Comparison of ENCODE assay signal across 2 cellular contexts in the genomic region with DNA sequence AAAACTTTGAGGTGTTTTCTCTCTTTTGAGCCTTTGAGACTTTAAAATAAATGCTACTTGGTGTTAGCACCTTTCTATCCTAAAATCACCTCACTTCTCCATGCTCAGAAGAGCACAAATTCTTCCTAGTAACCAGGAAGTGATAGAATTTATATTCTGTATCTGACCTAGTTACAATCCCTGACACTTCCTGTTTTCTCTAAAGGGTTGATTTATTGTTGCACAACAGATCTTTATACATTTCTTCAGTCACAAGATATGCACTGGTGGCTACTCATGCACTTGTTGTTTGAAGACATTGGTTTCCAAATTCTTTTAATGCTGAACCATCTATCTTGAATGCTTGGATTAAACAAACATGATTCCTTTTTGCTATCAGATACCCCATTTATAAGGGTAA.
TF ChIP-seq lines count a peak whose summit lies in the region.

No MANE protein-coding gene starts in this region.

TF ChIP-seq in GM23338, 12 proteins besides CTCF, POLR2A, EP300 and RAD21 (continued from another document):
- TF ChIP-seq, protein P1, sequence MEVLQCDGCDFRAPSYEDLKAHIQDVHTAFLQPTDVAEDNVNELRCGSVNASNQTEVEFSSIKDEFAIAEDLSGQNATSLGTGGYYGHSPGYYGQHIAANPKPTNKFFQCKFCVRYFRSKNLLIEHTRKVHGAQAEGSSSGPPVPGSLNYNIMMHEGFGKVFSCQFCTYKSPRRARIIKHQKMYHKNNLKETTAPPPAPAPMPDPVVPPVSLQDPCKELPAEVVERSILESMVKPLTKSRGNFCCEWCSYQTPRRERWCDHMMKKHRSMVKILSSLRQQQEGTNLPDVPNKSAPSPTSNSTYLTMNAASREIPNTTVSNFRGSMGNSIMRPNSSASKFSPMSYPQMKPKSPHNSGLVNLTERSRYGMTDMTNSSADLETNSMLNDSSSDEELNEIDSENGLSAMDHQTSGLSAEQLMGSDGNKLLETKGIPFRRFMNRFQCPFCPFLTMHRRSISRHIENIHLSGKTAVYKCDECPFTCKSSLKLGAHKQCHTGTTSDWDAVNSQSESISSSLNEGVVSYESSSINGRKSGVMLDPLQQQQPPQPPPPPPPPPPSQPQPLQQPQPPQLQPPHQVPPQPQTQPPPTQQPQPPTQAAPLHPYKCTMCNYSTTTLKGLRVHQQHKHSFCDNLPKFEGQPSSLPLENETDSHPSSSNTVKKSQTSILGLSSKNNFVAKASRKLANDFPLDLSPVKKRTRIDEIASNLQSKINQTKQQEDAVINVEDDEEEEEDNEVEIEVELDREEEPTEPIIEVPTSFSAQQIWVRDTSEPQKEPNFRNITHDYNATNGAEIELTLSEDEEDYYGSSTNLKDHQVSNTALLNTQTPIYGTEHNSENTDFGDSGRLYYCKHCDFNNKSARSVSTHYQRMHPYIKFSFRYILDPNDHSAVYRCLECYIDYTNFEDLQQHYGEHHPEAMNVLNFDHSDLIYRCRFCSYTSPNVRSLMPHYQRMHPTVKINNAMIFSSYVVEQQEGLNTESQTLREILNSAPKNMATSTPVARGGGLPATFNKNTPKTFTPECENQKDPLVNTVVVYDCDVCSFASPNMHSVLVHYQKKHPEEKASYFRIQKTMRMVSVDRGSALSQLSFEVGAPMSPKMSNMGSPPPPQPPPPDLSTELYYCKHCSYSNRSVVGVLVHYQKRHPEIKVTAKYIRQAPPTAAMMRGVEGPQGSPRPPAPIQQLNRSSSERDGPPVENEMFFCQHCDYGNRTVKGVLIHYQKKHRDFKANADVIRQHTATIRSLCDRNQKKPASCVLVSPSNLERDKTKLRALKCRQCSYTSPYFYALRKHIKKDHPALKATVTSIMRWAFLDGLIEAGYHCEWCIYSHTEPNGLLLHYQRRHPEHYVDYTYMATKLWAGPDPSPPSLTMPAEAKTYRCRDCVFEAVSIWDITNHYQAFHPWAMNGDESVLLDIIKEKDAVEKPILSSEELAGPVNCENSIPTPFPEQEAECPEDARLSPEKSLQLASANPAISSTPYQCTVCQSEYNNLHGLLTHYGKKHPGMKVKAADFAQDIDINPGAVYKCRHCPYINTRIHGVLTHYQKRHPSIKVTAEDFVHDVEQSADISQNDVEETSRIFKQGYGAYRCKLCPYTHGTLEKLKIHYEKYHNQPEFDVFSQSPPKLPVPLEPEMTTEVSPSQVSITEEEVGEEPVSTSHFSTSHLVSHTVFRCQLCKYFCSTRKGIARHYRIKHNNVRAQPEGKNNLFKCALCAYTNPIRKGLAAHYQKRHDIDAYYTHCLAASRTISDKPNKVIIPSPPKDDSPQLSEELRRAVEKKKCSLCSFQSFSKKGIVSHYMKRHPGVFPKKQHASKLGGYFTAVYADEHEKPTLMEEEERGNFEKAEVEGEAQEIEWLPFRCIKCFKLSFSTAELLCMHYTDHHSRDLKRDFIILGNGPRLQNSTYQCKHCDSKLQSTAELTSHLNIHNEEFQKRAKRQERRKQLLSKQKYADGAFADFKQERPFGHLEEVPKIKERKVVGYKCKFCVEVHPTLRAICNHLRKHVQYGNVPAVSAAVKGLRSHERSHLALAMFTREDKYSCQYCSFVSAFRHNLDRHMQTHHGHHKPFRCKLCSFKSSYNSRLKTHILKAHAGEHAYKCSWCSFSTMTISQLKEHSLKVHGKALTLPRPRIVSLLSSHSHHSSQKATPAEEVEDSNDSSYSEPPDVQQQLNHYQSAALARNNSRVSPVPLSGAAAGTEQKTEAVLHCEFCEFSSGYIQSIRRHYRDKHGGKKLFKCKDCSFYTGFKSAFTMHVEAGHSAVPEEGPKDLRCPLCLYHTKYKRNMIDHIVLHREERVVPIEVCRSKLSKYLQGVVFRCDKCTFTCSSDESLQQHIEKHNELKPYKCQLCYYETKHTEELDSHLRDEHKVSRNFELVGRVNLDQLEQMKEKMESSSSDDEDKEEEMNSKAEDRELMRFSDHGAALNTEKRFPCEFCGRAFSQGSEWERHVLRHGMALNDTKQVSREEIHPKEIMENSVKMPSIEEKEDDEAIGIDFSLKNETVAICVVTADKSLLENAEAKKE (CRISPR knock-in tag; IDR thresholded peaks at IDR 0.05): no peak
- TF ChIP-seq, protein P2, sequence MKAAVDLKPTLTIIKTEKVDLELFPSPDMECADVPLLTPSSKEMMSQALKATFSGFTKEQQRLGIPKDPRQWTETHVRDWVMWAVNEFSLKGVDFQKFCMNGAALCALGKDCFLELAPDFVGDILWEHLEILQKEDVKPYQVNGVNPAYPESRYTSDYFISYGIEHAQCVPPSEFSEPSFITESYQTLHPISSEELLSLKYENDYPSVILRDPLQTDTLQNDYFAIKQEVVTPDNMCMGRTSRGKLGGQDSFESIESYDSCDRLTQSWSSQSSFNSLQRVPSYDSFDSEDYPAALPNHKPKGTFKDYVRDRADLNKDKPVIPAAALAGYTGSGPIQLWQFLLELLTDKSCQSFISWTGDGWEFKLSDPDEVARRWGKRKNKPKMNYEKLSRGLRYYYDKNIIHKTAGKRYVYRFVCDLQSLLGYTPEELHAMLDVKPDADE (IDR thresholded peaks at IDR 0.05): no peak
- TF ChIP-seq ZNF114 (CRISPR knock-in tag; IDR thresholded peaks at IDR 0.05): no peak
- no peak for TF ChIP-seq JUNB (IDR thresholded peaks at IDR 0.05; ENCODE audit: unreplicated experiment)
- TF ChIP-seq EZH2phosphoT487 (IDR thresholded peaks at IDR 0.05; ENCODE audit: unreplicated experiment): no peak
- TF ChIP-seq, protein P3, sequence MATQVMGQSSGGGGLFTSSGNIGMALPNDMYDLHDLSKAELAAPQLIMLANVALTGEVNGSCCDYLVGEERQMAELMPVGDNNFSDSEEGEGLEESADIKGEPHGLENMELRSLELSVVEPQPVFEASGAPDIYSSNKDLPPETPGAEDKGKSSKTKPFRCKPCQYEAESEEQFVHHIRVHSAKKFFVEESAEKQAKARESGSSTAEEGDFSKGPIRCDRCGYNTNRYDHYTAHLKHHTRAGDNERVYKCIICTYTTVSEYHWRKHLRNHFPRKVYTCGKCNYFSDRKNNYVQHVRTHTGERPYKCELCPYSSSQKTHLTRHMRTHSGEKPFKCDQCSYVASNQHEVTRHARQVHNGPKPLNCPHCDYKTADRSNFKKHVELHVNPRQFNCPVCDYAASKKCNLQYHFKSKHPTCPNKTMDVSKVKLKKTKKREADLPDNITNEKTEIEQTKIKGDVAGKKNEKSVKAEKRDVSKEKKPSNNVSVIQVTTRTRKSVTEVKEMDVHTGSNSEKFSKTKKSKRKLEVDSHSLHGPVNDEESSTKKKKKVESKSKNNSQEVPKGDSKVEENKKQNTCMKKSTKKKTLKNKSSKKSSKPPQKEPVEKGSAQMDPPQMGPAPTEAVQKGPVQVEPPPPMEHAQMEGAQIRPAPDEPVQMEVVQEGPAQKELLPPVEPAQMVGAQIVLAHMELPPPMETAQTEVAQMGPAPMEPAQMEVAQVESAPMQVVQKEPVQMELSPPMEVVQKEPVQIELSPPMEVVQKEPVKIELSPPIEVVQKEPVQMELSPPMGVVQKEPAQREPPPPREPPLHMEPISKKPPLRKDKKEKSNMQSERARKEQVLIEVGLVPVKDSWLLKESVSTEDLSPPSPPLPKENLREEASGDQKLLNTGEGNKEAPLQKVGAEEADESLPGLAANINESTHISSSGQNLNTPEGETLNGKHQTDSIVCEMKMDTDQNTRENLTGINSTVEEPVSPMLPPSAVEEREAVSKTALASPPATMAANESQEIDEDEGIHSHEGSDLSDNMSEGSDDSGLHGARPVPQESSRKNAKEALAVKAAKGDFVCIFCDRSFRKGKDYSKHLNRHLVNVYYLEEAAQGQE (IDR thresholded peaks at IDR 0.05; ENCODE audit: unreplicated experiment): no peak

TF ChIP-seq in K562, 482 proteins besides CTCF, POLR2A, EP300 and RAD21 (continued from another document):
- TF ChIP-seq, protein P4, sequence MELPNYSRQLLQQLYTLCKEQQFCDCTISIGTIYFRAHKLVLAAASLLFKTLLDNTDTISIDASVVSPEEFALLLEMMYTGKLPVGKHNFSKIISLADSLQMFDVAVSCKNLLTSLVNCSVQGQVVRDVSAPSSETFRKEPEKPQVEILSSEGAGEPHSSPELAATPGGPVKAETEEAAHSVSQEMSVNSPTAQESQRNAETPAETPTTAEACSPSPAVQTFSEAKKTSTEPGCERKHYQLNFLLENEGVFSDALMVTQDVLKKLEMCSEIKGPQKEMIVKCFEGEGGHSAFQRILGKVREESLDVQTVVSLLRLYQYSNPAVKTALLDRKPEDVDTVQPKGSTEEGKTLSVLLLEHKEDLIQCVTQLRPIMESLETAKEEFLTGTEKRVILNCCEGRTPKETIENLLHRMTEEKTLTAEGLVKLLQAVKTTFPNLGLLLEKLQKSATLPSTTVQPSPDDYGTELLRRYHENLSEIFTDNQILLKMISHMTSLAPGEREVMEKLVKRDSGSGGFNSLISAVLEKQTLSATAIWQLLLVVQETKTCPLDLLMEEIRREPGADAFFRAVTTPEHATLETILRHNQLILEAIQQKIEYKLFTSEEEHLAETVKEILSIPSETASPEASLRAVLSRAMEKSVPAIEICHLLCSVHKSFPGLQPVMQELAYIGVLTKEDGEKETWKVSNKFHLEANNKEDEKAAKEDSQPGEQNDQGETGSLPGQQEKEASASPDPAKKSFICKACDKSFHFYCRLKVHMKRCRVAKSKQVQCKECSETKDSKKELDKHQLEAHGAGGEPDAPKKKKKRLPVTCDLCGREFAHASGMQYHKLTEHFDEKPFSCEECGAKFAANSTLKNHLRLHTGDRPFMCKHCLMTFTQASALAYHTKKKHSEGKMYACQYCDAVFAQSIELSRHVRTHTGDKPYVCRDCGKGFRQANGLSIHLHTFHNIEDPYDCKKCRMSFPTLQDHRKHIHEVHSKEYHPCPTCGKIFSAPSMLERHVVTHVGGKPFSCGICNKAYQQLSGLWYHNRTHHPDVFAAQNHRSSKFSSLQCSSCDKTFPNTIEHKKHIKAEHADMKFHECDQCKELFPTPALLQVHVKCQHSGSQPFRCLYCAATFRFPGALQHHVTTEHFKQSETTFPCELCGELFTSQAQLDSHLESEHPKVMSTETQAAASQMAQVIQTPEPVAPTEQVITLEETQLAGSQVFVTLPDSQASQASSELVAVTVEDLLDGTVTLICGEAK (IDR thresholded peaks at IDR 0.05): no peak
- TF ChIP-seq, protein P4 (CRISPR knock-in tag; IDR thresholded peaks at IDR 0.05): peak; percentile 34; the same call in 1 of the 2 replicates
- TF ChIP-seq GABPB2 (CRISPR knock-in tag; conservative IDR thresholded peaks at IDR 0.05): no peak
- TF ChIP-seq NCOA6 (IDR thresholded peaks at IDR 0.05): no peak
- no peak for TF ChIP-seq ESRRB (CRISPR knock-in tag; IDR thresholded peaks at IDR 0.05; ENCODE audit: borderline replicate concordance)
